Comparison of ENCODE assay signal across 14 cellular contexts in the genomic region with DNA sequence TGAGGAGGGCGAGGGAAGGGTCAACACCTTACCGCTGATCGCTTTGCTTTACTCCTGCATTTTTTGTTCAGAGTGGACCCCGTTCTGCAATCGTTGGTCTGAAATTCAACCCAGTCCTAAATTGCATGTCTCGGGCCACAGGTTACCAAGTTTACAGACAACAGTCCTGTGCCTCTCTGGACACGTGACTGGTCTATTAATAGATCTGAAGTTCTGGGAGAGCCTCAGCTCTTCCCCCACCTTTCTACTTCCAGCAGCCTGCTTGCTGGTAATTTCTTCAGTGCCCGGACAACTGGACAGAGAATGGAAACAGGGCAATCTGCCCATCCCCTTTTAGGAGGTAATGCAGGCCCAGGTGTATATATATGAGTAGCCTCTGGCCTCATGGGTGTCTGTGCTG.
DNase-seq lines count a peak whose midpoint lies in the region; ATAC-seq, FAIRE-seq and TF ChIP-seq lines count a peak whose summit lies in the region.
"Had no signal": no experiment of that assay in that cellular context is flagged by ENCODE, and none has a peak within 500 bp of the region (broad histone marks: within the 10 kb centered on the region; RNA-seq: fewer than 3 reads in every experiment).

No MANE protein-coding gene starts in this region.

- H3K9ac ChIP-seq in neuronal stem cell (ENCODE audit: low read depth, low read length, poor library complexity), result no peak overlapping the region

- 72% methylated on average over 8 of the region's 8 CpGs for WGBS in hepatocyte (ENCODE audit: low lambda C conversion rate, missing lambda C conversion rate)
- no CpG with 5 or more reads among the region's 8 CpGs for WGBS in neuronal stem cell (ENCODE audit: extremely low coverage in 2 of 2, insufficient read length in 2 of 2, insufficient replicate concordance in 1 of 2), 2 donors

- H2BK120ac ChIP-seq in neuronal stem cell (ENCODE audit: low read depth, low read length), result no peak overlapping the region

- TF ChIP-seq CTCF in hepatocyte (IDR thresholded peaks at IDR 0.05; ENCODE audit: poor library complexity) (no peak), uterus (IDR thresholded peaks at IDR 0.05) (no peak)

- H3K9me2 ChIP-seq in hepatocyte (replicated peaks; ENCODE audit: insufficient read depth), result no peaks in the 10 kb centered on the region

- no peaks in the 10 kb centered on the region for H3K79me2 ChIP-seq in hepatocyte

- TF ChIP-seq POLR2A in uterus (IDR thresholded peaks at IDR 0.05), result no peak
- no peak for TF ChIP-seq POLR2A in GM12891 (IDR thresholded peaks at IDR 0.05; ENCODE audit: low read depth, low read length)

- H2BK15ac ChIP-seq in neuronal stem cell (ENCODE audit: low read length), result no peak overlapping the region

- H3K4me3 ChIP-seq in hepatocyte, result no peak overlapping the region
- H3K4me3 ChIP-seq in neuronal stem cell (ENCODE audit: low read length in 2 of 2), result no peak overlapping the region
- no peak overlapping the region for H3K4me3 ChIP-seq in uterus
- H3K4me3 ChIP-seq in MG63, result no peak overlapping the region
- H3K4me3 ChIP-seq: GM12878, spleen had no signal

- no peaks in the 10 kb centered on the region for H4K20me1 ChIP-seq in hepatocyte (ENCODE audit: insufficient read depth, poor library complexity, severe bottlenecking)

- no peak overlapping the region for H3K23ac ChIP-seq in neuronal stem cell (ENCODE audit: low read depth, low read length, poor library complexity)

- peak; percentile 82 for ATAC-seq in Right ventricle myocardium inferior
- ATAC-seq: GM12878; stimulated activated memory B cell treated with anti-CD40 and anti-IgM and Interleukin-4, amounts not matched to agents 10 μg/mL and 1 μg/mL and 100 μg/mL, for 72 hours had no signal

- intact Hi-C loops in Right ventricle myocardium inferior (cut with DNase I) (loop anchor here (5.0 kb wide), 1 partner anchor 143 kb away; no protein-coding TSS in a partner anchor), cardiac septum (cut with DNase I) (no loop called here), uterus (cut with DNase I; ENCODE audit: low total_unique reads) (no loop called here)

- peak overlapping the region; percentile 9 for H3K27ac ChIP-seq in hepatocyte
- no peak overlapping the region for H3K27ac ChIP-seq in neuronal stem cell (replicated peaks; ENCODE audit: low read length)
- H3K27ac ChIP-seq in uterus, result peak overlapping the region; percentile 42 to 46

- H3K79me1 ChIP-seq in neuronal stem cell (ENCODE audit: low read depth, low read length), result no peaks in the 10 kb centered on the region

- DNase-seq in Right ventricle myocardium inferior (ENCODE audit: missing footprints), result no peak
- DNase-seq in cardiac septum (ENCODE audit: low spot score), result no peak
- DNase-seq in hepatocyte (ENCODE audit: low spot score), result peak; percentile 33
- no peak for DNase-seq in neuronal stem cell (ENCODE audit: low spot score)
- DNase-seq in uterus, result peak; percentile 34 to 37
- DNase-seq in MG63, result no peak
- no peak for DNase-seq in GM12891 (ENCODE audit: insufficient read length, low spot score)
- DNase-seq in AG08396 (ENCODE audit: low spot score), result no peak
- DNase-seq: activated CD4-positive, alpha-beta T cell treated with anti-CD3 and anti-CD28 coated beads, Interleukin-2, amount 50 U/mL, for 1 hour; activated T-cell treated with anti-CD3 and anti-CD28 coated beads, Interleukin-2, amount 50 U/mL, for 1 hour; nucleus accumbens; spleen had no signal

- peak overlapping the region; percentile 29 for H4K8ac ChIP-seq in neuronal stem cell (ENCODE audit: low read depth, low read length)

- H4K91ac ChIP-seq in neuronal stem cell (ENCODE audit: low read depth, low read length, poor library complexity), result no peak overlapping the region

- H2AK5ac ChIP-seq in neuronal stem cell (ENCODE audit: low read depth, low read length), result no peak overlapping the region

- H3K36me3 ChIP-seq in hepatocyte (replicated peaks; ENCODE audit: insufficient read depth, low read depth), result no peaks in the 10 kb centered on the region
- H3K36me3 ChIP-seq in neuronal stem cell (replicated peaks in 1 of 2; ENCODE audit: control insufficient read depth in 2 of 2, insufficient read depth in 2 of 2, low read length in 2 of 2), result no peaks in the 10 kb centered on the region
- H3K36me3 ChIP-seq in uterus, result no peaks in the 10 kb centered on the region
- H3K36me3 ChIP-seq in MG63, result no peaks in the 10 kb centered on the region

- H3K9me3 ChIP-seq in hepatocyte (ENCODE audit: low read depth) (no peaks in the 10 kb centered on the region), neuronal stem cell (replicated peaks in 1 of 2; ENCODE audit: control insufficient read depth in 2 of 2, insufficient read depth in 1 of 2, low read depth in 1 of 2, low read length in 2 of 2) (no peaks in the 10 kb centered on the region), uterus (no peaks in the 10 kb centered on the region), MG63 (no peaks in the 10 kb centered on the region)
- H3K9me3 ChIP-seq: spleen had no signal

- H2AFZ ChIP-seq in hepatocyte (no peak overlapping the region), neuronal stem cell (ENCODE audit: low read length) (no peak overlapping the region)

- no peak overlapping the region for H3K4ac ChIP-seq in neuronal stem cell (ENCODE audit: low read length)

- H3K14ac ChIP-seq in neuronal stem cell (ENCODE audit: low read length), result no peak overlapping the region

- H3K18ac ChIP-seq in neuronal stem cell (ENCODE audit: low read length), result no peak overlapping the region

- H3K4me1 ChIP-seq in hepatocyte (ENCODE audit: insufficient read depth) (peaks cover 20% of the 10 kb centered on the region), neuronal stem cell (ENCODE audit: control insufficient read depth in 2 of 2, insufficient read depth in 1 of 2, low read depth in 1 of 2, low read length in 2 of 2) (no peaks in the 10 kb centered on the region), uterus (no peaks in the 10 kb centered on the region)

- H2BK12ac ChIP-seq in neuronal stem cell (ENCODE audit: low read length), result no peak overlapping the region

- H3K27me3 ChIP-seq in hepatocyte, result no peaks in the 10 kb centered on the region
- H3K27me3 ChIP-seq in neuronal stem cell (ENCODE audit: control insufficient read depth in 3 of 3, insufficient read depth in 3 of 3, low read depth in 1 of 3, low read length in 3 of 3), result no peaks in the 10 kb centered on the region
- H3K27me3 ChIP-seq in uterus, result no peaks in the 10 kb centered on the region
- no peaks in the 10 kb centered on the region for H3K27me3 ChIP-seq in MG63
- H3K27me3 ChIP-seq: spleen had no signal

- no peak for FAIRE-seq in GM12891 (lab: Jason Lieb, UNC)
- FAIRE-seq: GM12878 had no signal

- H3K4me2 ChIP-seq in hepatocyte (no peak overlapping the region), neuronal stem cell (ENCODE audit: insufficient read depth, low read length, poor library complexity, severe bottlenecking) (no peak overlapping the region)

- H2BK5ac ChIP-seq in neuronal stem cell (ENCODE audit: low read length), result no peak overlapping the region

TF ChIP-seq in GM12891, 5 proteins besides CTCF, POLR2A, EP300 and RAD21:
- no peak for TF ChIP-seq POU2F2 (IDR thresholded peaks at IDR 0.05; ENCODE audit: low read depth, low read length)
- no peak for TF ChIP-seq TAF1 (IDR thresholded peaks at IDR 0.05; ENCODE audit: low read depth, low read length)
- no peak for TF ChIP-seq POLR2AphosphoS5 (IDR thresholded peaks at IDR 0.05; ENCODE audit: low read depth, low read length)
- no peak for TF ChIP-seq PAX5 (IDR thresholded peaks at IDR 0.05; ENCODE audit: insufficient read depth, low read length, severe bottlenecking)
- no peak for TF ChIP-seq SPI1 (IDR thresholded peaks at IDR 0.05; ENCODE audit: low read depth, low read length)

Comparison
In these comparisons a context has a peak if more than half of its experiments do, and no peak if none do; other contexts are left out.
1. DNase-seq: peak in hepatocyte (single experiment) and uterus (2 of 2); none in Right ventricle myocardium inferior (single experiment), cardiac septum (single experiment), neuronal stem cell (single experiment), MG63 (single experiment), GM12891 (single experiment) and AG08396 (single experiment).